9 cellular contexts compared by ENCODE assay signal in the genomic region with DNA sequence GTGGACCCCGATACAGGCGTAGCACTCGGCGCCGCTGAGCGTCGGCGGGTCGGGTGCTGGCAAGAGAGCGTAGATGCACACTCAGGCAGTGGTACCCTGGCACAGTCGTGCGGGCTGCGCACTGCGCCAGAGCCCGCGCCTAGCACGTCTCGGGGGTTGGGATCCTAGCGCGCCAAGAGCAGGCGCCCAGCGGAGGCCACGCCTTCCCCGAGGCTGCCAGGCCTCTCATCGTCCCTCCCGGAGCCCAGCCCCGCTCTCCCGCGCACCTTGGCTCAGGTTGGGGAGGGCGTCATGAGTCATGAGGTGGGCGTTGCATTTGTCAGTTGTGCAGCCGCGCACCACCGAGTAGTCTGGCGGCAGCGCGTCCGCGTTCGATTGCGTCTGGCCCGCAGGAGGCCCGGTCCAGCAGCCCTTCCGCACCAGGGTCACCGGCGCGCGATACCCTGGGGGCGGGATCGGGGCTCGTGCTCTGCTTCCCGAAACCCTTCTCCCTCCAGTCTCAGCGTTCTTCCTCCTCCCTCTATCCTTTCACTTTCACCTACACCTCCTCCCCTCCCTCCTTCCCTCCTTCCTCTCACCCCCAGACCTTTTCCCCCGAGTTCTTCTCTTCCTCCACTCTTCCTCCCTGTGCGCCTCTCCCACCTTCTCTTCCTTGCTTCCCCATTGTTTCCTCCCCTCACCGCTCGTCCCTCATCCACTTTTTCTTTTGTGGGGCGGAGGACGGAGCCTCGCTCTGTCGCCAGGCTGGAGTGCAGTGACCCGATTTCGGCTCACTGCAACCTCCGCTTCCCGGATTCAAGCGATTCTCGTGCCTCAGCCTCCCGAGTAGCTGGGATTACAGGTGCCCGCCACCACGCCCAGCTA. TPM values are rescaled to one million over a fixed set of nuclear protein-coding genes. Genes with fewer than 3 reads are reported as not detected.
DNase-seq lines count a peak whose midpoint lies in the region; ATAC-seq, FAIRE-seq and TF ChIP-seq lines count a peak whose summit lies in the region.
"Had no signal": no experiment of that assay in that cellular context is flagged by ENCODE, and none has a peak within 500 bp of the region (broad histone marks: within the 10 kb centered on the region; RNA-seq: fewer than 3 reads in every experiment).

No MANE protein-coding gene starts in this region.

- H3K4me1 ChIP-seq in A549 (0 out of 3 replicates have a peak, but pooled peaks cover 4% of the 10 kb centered on the region), HUES48 (ENCODE audit: control insufficient read depth, insufficient read depth, low read length) (no peaks in the 10 kb centered on the region; the same call in 1 of the 2 replicates), HepG2 (ENCODE audit: insufficient read depth, low read length) (no peaks in the 10 kb centered on the region)

- no peaks in the 10 kb centered on the region for H4K20me1 ChIP-seq in HepG2 (ENCODE audit: insufficient read depth, low read length)

- in situ Hi-C loops in HepG2 (cut with HindIII; ENCODE audit: extremely low pct_ligation_motif_present, low pct_unique_long_range_greater_than_20kb), result no loop called here

- H3K4me3 ChIP-seq in A549 (peak overlapping the region; percentile 40), HUES48 (ENCODE audit: low read depth, low read length) (peak overlapping the region; percentile 86), WI38 (ENCODE audit: low read depth, low read length) (peak overlapping the region; percentile 52), bronchial epithelial cell (ENCODE audit: low read depth, low read length) (peak overlapping the region; percentile 39), HepG2 (replicated peaks in 1 of 3; ENCODE audit: insufficient read depth in 1 of 3, low read depth in 2 of 3, low read length in 3 of 3) (peak overlapping the region in 2 of 3 experiments; percentile 31 to 48; a peak in 2 of 6 replicates)

- H3K27me3 ChIP-seq in HUES48 (ENCODE audit: control insufficient read depth, insufficient read depth, low read length) (peaks cover 57% of the 10 kb centered on the region), bronchial epithelial cell (ENCODE audit: control insufficient read depth, insufficient read depth, low read length) (no peaks in the 10 kb centered on the region), HepG2 (ENCODE audit: control insufficient read depth in 1 of 2, insufficient read depth in 2 of 2, low read length in 2 of 2) (peaks cover 0 to 4% of the 10 kb centered on the region in 2 experiments; a peak in 3 of 5 replicates)

- peak overlapping the region; percentile 73 for H3K4me2 ChIP-seq in A549
- peak overlapping the region; percentile 56 for H3K4me2 ChIP-seq in HepG2 (ENCODE audit: low read depth, low read length)

- TF ChIP-seq POLR2A in A549 (IDR thresholded peaks at IDR 0.05; ENCODE audit: low read length) (no peak), HepG2 (IDR thresholded peaks at IDR 0.05; ENCODE audit: insufficient read depth in 1 of 2, low read depth in 2 of 2, low read length in 2 of 2) (no peak)

- POLR2A ChIA-PET in A549 (lab: Yijun Ruan, JAX) (interaction anchor here (0.6 kb wide), 1 partner anchor 306 kb away, joined by 3 read pairs; no protein-coding TSS in a partner anchor), HepG2 (lab: Yijun Ruan, JAX) (no interaction called here)

- BruUV-seq in HepG2 (replicated peaks; lab: Mats Ljungman, UMichigan), result no TSS peak

- peak in 1 of 2 experiments; percentile 30 for DNase-seq in A549 (ENCODE audit: low read depth in 1 of 2, low spot score in 1 of 2)
- peak; percentile 82 for DNase-seq in bronchial epithelial cell (ENCODE audit: low read depth)
- DNase-seq in HepG2 (ENCODE audit: low spot score), result no peak
- peak; percentile 67 to 87 for DNase-seq in stimulated activated CD4-positive, alpha-beta T cell treated with anti-CD3 and anti-CD28 coated beads, Interleukin-4, amount 100 ng/mL, for 4 hours
- DNase-seq in OCI-M2 (lab: John Stamatoyannopoulos, UW; ENCODE audit: unreplicated experiment), result no peak

- WGBS in A549 (ENCODE audit: missing lambda C conversion rate), result 52% methylated on average over 54 of the region's 70 CpGs
- 67% methylated on average over 38 of the region's 70 CpGs for WGBS in HepG2 (ENCODE audit: low lambda C conversion rate)

- H3K36me3 ChIP-seq in HUES48 (ENCODE audit: control insufficient read depth, insufficient read depth, low read length) (no peaks in the 10 kb centered on the region), bronchial epithelial cell (ENCODE audit: control insufficient read depth, insufficient read depth, low read length) (no peaks in the 10 kb centered on the region), HepG2 (replicated peaks in 1 of 2; ENCODE audit: control insufficient read depth in 1 of 2, insufficient read depth in 2 of 2, low read length in 2 of 2) (no peaks in the 10 kb centered on the region)

- no peaks in the 10 kb centered on the region for H3K79me2 ChIP-seq in HepG2 (ENCODE audit: insufficient read depth, low read length)

- CTCF ChIA-PET in A549 (lab: Yijun Ruan, JAX), result interaction anchor here (1.0 to 1.6 kb wide), 3 partner anchors 11 to 54 kb away, joined by 3 to 4 read pairs (median 3); no protein-coding TSS in a partner anchor
- CTCF ChIA-PET in HepG2 (lab: Yijun Ruan, JAX; ENCODE audit: low intra/inter-chr PET ratio, low total read pairs), result no interaction called here

- peaks cover 9% of the 10 kb centered on the region for H3K9me3 ChIP-seq in A549
- H3K9me3 ChIP-seq in HUES48 (ENCODE audit: control insufficient read depth, insufficient read depth, low read length), result no peaks in the 10 kb centered on the region
- no peaks in the 10 kb centered on the region for H3K9me3 ChIP-seq in HepG2 (ENCODE audit: low read length)

- peak overlapping the region in 1 of 2 experiments; percentile 12; a peak in 2 of 6 replicates for H3K27ac ChIP-seq in A549
- H3K27ac ChIP-seq in HUES48 (ENCODE audit: low read depth, low read length), result no peak overlapping the region
- no peak overlapping the region for H3K27ac ChIP-seq in HepG2 (ENCODE audit: extremely low read length, insufficient read depth, low read length)

- H3K9ac ChIP-seq in HUES48 (ENCODE audit: low read depth, low read length) (0 out of 2 replicates have a peak overlapping the region, but pooled peaks have one; percentile 15), HepG2 (ENCODE audit: insufficient read depth, low read depth, low read length) (no peak overlapping the region)

- no peak overlapping the region for H2AFZ ChIP-seq in HepG2 (ENCODE audit: low read length)

- FAIRE-seq in A549 (lab: Jason Lieb, UNC), result no peak
- FAIRE-seq in bronchial epithelial cell (lab: Jason Lieb, UNC), result no peak
- FAIRE-seq in HepG2 (lab: Jason Lieb, UNC), result no peak
- FAIRE-seq: frontal cortex had no signal

- no peak for TF ChIP-seq RAD21 in A549 (conservative IDR thresholded peaks at IDR 0.05 in 1 of 2, IDR thresholded peaks at IDR 0.05 in 1 of 2)
- TF ChIP-seq RAD21 in HepG2 (CRISPR knock-in tag; IDR thresholded peaks at IDR 0.05), result no peak

- ATAC-seq in A549, result peak; percentile 37 to 75; a peak in 5 of 6 replicates
- peak; percentile 67 for ATAC-seq in HepG2
- no peak for ATAC-seq in HG03442 (IDR thresholded peaks at IDR 0.05; ENCODE audit: unreplicated experiment)

- TF ChIP-seq CTCF in A549 (IDR thresholded peaks at IDR 0.05), result no peak
- TF ChIP-seq CTCF in WI38 (IDR thresholded peaks at IDR 0.05; ENCODE audit: low read depth, low read length), result no peak
- no peak for TF ChIP-seq CTCF in bronchial epithelial cell (IDR thresholded peaks at IDR 0.05; ENCODE audit: insufficient read depth, low read length, severe bottlenecking)
- no peak for TF ChIP-seq CTCF in HepG2 (CRISPR knock-in tag; IDR thresholded peaks at IDR 0.05)

- no peak for TF ChIP-seq EP300 in A549 (IDR thresholded peaks at IDR 0.05)
- TF ChIP-seq EP300 in HepG2 (IDR thresholded peaks at IDR 0.05; ENCODE audit: low read depth in 2 of 2, low read length in 2 of 2), result no peak
- TF ChIP-seq EP300 in HepG2 (CRISPR knock-in tag; IDR thresholded peaks at IDR 0.05; ENCODE audit: borderline replicate concordance), result no peak

- intact Hi-C loops in HepG2 (cut with micrococcal nuclease; ENCODE audit: unreplicated experiment), result no loop called here

RNA-seq across cellular contexts. Expression of a gene that starts 3.5 kb away (rescaled TPM):
- polyA plus RNA-seq in A549 (2011; rRNA removed), result 0.12 and 0.16 TPM in 2 replicates
- 0.15 and 0.19 TPM in 2 replicates for polyA plus RNA-seq in A549 (2012; cell fraction: cytosol; rRNA removed)
- polyA plus RNA-seq in A549 (2012; cell fraction: nucleus; rRNA removed), result 0.28 and 0.33 TPM in 2 replicates
- polyA plus RNA-seq in A549 (2017; fragmentation: RNase III; extraction: RNeasy Plus Mini Kit Qiagen cat#74134 plus additional on column Dnase treatment), result 0.09 to 0.22 TPM (median 0.18 TPM) in 3 replicates
- polyA minus RNA-seq in A549 (2011; rRNA and poly(A)+ RNA removed), result 0.37 and 1.0 TPM in 2 replicates
- 0.38 and 0.53 TPM in 2 replicates for total RNA-seq in bronchial epithelial cell
- total RNA-seq in HepG2 (2016; rRNA removed; fragmentation: Illumina TruSeq; extraction: Trizol), result not detected in 2 replicates
- not detected in 2 replicates for total RNA-seq in HepG2 (2016; cell fraction: cytosol; rRNA removed; fragmentation: Illumina TruSeq; extraction: Trizol; ENCODE audit: low read depth)
- not detected in 2 replicates for total RNA-seq in HepG2 (2016; cell fraction: insoluble cytoplasmic fraction; rRNA removed; fragmentation: Illumina TruSeq; extraction: Trizol)
- not detected in 2 replicates for total RNA-seq in HepG2 (2016; cell fraction: membrane; rRNA removed; fragmentation: Illumina TruSeq; extraction: Trizol)
- not detected in 2 replicates for total RNA-seq in HepG2 (2016; cell fraction: nucleus; rRNA removed; fragmentation: Illumina TruSeq; extraction: Trizol)
- polyA plus RNA-seq in HepG2 (2011; rRNA removed), result not detected in 2 replicates
- polyA plus RNA-seq in HepG2 (2011; cell fraction: cytosol; rRNA removed), result not detected in 2 replicates
- polyA plus RNA-seq in HepG2 (2011; cell fraction: nucleus; rRNA removed), result not detected in 2 replicates
- not detected in 2 replicates for polyA plus RNA-seq in HepG2 (2012)
- not detected in 2 replicates for polyA plus RNA-seq in HepG2 (2016; cell fraction: cytosol; fragmentation: Illumina TruSeq; extraction: Trizol; ENCODE audit: low read depth)
- polyA plus RNA-seq in HepG2 (2016; cell fraction: insoluble cytoplasmic fraction; fragmentation: Illumina TruSeq; extraction: Trizol; ENCODE audit: low read depth), result not detected in 2 replicates
- not detected in 2 replicates for polyA plus RNA-seq in HepG2 (2016; cell fraction: membrane; fragmentation: Illumina TruSeq; extraction: Trizol; ENCODE audit: low read depth)
- polyA plus RNA-seq in HepG2 (2016; cell fraction: nucleus; fragmentation: Illumina TruSeq; extraction: Trizol; ENCODE audit: insufficient read depth, low read depth), result not detected in 2 replicates
- 0.08 and 1.3 TPM in 2 replicates for polyA minus RNA-seq in HepG2 (2011; rRNA and poly(A)+ RNA removed; ENCODE audit: low replicate concordance)
- not detected in 2 replicates for polyA minus RNA-seq in HepG2 (2011; cell fraction: cytosol; rRNA and poly(A)+ RNA removed)
- not detected in 2 replicates for polyA minus RNA-seq in HepG2 (2011; cell fraction: nucleus; rRNA and poly(A)+ RNA removed)

RNA-seq across cellular contexts. Expression of a gene that starts 18.0 kb away (rescaled TPM):
- polyA plus RNA-seq in A549 (2011; rRNA removed), result 15.7 and 20.7 TPM in 2 replicates
- 20.1 and 24.6 TPM in 2 replicates for polyA plus RNA-seq in A549 (2012; cell fraction: cytosol; rRNA removed)
- polyA plus RNA-seq in A549 (2012; cell fraction: nucleus; rRNA removed), result 87.0 TPM in 2 replicates
- polyA plus RNA-seq in A549 (2017; fragmentation: RNase III; extraction: RNeasy Plus Mini Kit Qiagen cat#74134 plus additional on column Dnase treatment), result 16.9 to 21.0 TPM (median 20.7 TPM) in 3 replicates
- polyA minus RNA-seq in A549 (2011; rRNA and poly(A)+ RNA removed), result 22.6 and 25.6 TPM in 2 replicates
- 0.26 and 9.7 TPM in 2 replicates for total RNA-seq in bronchial epithelial cell
- 0.13 TPM in 1 of 2 replicates, not detected in the other for total RNA-seq in HepG2 (2016; rRNA removed; fragmentation: Illumina TruSeq; extraction: Trizol)
- total RNA-seq in HepG2 (2016; cell fraction: cytosol; rRNA removed; fragmentation: Illumina TruSeq; extraction: Trizol; ENCODE audit: low read depth), result not detected in 2 replicates
- 0.15 TPM in 1 of 2 replicates, not detected in the other for total RNA-seq in HepG2 (2016; cell fraction: insoluble cytoplasmic fraction; rRNA removed; fragmentation: Illumina TruSeq; extraction: Trizol)
- not detected in 2 replicates for total RNA-seq in HepG2 (2016; cell fraction: membrane; rRNA removed; fragmentation: Illumina TruSeq; extraction: Trizol)
- 0.50 TPM in 1 of 2 replicates, not detected in the other for total RNA-seq in HepG2 (2016; cell fraction: nucleus; rRNA removed; fragmentation: Illumina TruSeq; extraction: Trizol)
- polyA plus RNA-seq in HepG2 (2011; rRNA removed), result 0.25 and 0.60 TPM in 2 replicates
- polyA plus RNA-seq in HepG2 (2011; cell fraction: cytosol; rRNA removed), result 0.18 and 0.19 TPM in 2 replicates
- 0.92 and 1.2 TPM in 2 replicates for polyA plus RNA-seq in HepG2 (2011; cell fraction: nucleus; rRNA removed)
- 0.19 TPM in 1 of 2 replicates, not detected in the other for polyA plus RNA-seq in HepG2 (2012)
- polyA plus RNA-seq in HepG2 (2016; cell fraction: cytosol; fragmentation: Illumina TruSeq; extraction: Trizol; ENCODE audit: low read depth), result 0.06 TPM in 1 of 2 replicates, not detected in the other
- not detected in 2 replicates for polyA plus RNA-seq in HepG2 (2016; cell fraction: insoluble cytoplasmic fraction; fragmentation: Illumina TruSeq; extraction: Trizol; ENCODE audit: low read depth)
- polyA plus RNA-seq in HepG2 (2016; cell fraction: membrane; fragmentation: Illumina TruSeq; extraction: Trizol; ENCODE audit: low read depth), result not detected in 2 replicates
- polyA plus RNA-seq in HepG2 (2016; cell fraction: nucleus; fragmentation: Illumina TruSeq; extraction: Trizol; ENCODE audit: insufficient read depth, low read depth), result 0.37 and 0.55 TPM in 2 replicates
- 0.16 and 81.5 TPM in 2 replicates for polyA minus RNA-seq in HepG2 (2011; rRNA and poly(A)+ RNA removed; ENCODE audit: low replicate concordance)
- 0.89 and 0.97 TPM in 2 replicates for polyA minus RNA-seq in HepG2 (2011; cell fraction: cytosol; rRNA and poly(A)+ RNA removed)
- polyA minus RNA-seq in HepG2 (2011; cell fraction: nucleus; rRNA and poly(A)+ RNA removed), result 0.64 TPM in 1 of 2 replicates, not detected in the other
- total RNA-seq: frontal cortex had no signal

RNA-seq across cellular contexts. Expression of a gene that starts 28.3 kb away (rescaled TPM):
- 5.1 and 8.9 TPM in 2 replicates for polyA plus RNA-seq in A549 (2011; rRNA removed)
- polyA plus RNA-seq in A549 (2012; cell fraction: cytosol; rRNA removed), result 0.70 and 1.4 TPM in 2 replicates
- 0.72 and 1.3 TPM in 2 replicates for polyA plus RNA-seq in A549 (2012; cell fraction: nucleus; rRNA removed)
- 5.2 to 6.1 TPM (median 5.6 TPM) in 3 replicates for polyA plus RNA-seq in A549 (2017; fragmentation: RNase III; extraction: RNeasy Plus Mini Kit Qiagen cat#74134 plus additional on column Dnase treatment)
- polyA minus RNA-seq in A549 (2011; rRNA and poly(A)+ RNA removed), result 5.7 and 6.8 TPM in 2 replicates
- 9.1 and 12.4 TPM in 2 replicates for total RNA-seq in bronchial epithelial cell
- 11.1 and 13.2 TPM in 2 replicates for total RNA-seq in HepG2 (2016; rRNA removed; fragmentation: Illumina TruSeq; extraction: Trizol)
- total RNA-seq in HepG2 (2016; cell fraction: cytosol; rRNA removed; fragmentation: Illumina TruSeq; extraction: Trizol; ENCODE audit: low read depth), result 1.6 and 1.9 TPM in 2 replicates
- 11.4 and 13.3 TPM in 2 replicates for total RNA-seq in HepG2 (2016; cell fraction: insoluble cytoplasmic fraction; rRNA removed; fragmentation: Illumina TruSeq; extraction: Trizol)
- total RNA-seq in HepG2 (2016; cell fraction: membrane; rRNA removed; fragmentation: Illumina TruSeq; extraction: Trizol), result 4.8 and 5.0 TPM in 2 replicates
- total RNA-seq in HepG2 (2016; cell fraction: nucleus; rRNA removed; fragmentation: Illumina TruSeq; extraction: Trizol), result 15.9 and 20.2 TPM in 2 replicates
- 1.7 and 2.0 TPM in 2 replicates for polyA plus RNA-seq in HepG2 (2011; rRNA removed)
- polyA plus RNA-seq in HepG2 (2011; cell fraction: cytosol; rRNA removed), result 0.50 and 1.1 TPM in 2 replicates
- 3.7 and 3.9 TPM in 2 replicates for polyA plus RNA-seq in HepG2 (2011; cell fraction: nucleus; rRNA removed)
- 2.0 and 3.4 TPM in 2 replicates for polyA plus RNA-seq in HepG2 (2012)
- 0.23 and 0.31 TPM in 2 replicates for polyA plus RNA-seq in HepG2 (2016; cell fraction: cytosol; fragmentation: Illumina TruSeq; extraction: Trizol; ENCODE audit: low read depth)
- 4.8 and 6.6 TPM in 2 replicates for polyA plus RNA-seq in HepG2 (2016; cell fraction: insoluble cytoplasmic fraction; fragmentation: Illumina TruSeq; extraction: Trizol; ENCODE audit: low read depth)
- 0.88 and 0.95 TPM in 2 replicates for polyA plus RNA-seq in HepG2 (2016; cell fraction: membrane; fragmentation: Illumina TruSeq; extraction: Trizol; ENCODE audit: low read depth)
- 9.2 and 9.7 TPM in 2 replicates for polyA plus RNA-seq in HepG2 (2016; cell fraction: nucleus; fragmentation: Illumina TruSeq; extraction: Trizol; ENCODE audit: insufficient read depth, low read depth)
- polyA minus RNA-seq in HepG2 (2011; rRNA and poly(A)+ RNA removed; ENCODE audit: low replicate concordance), result 3.7 and 5.8 TPM in 2 replicates
- polyA minus RNA-seq in HepG2 (2011; cell fraction: cytosol; rRNA and poly(A)+ RNA removed), result 2.0 and 2.1 TPM in 2 replicates
- polyA minus RNA-seq in HepG2 (2011; cell fraction: nucleus; rRNA and poly(A)+ RNA removed), result 25.6 and 34.8 TPM in 2 replicates

RNA-seq across cellular contexts. Expression of a gene that starts 44.0 kb away (rescaled TPM):
- polyA plus RNA-seq in A549 (2011; rRNA removed) (14.2 and 24.4 TPM in 2 replicates), A549 (2017; fragmentation: RNase III; extraction: RNeasy Plus Mini Kit Qiagen cat#74134 plus additional on column Dnase treatment) (44.2 to 47.3 TPM (median 46.7 TPM) in 3 replicates), HepG2 (2011; rRNA removed) (16.1 and 16.7 TPM in 2 replicates)
- 21.1 and 23.9 TPM in 2 replicates for polyA plus RNA-seq in A549 (2012; cell fraction: cytosol; rRNA removed)
- 112 and 116 TPM in 2 replicates for polyA plus RNA-seq in A549 (2012; cell fraction: nucleus; rRNA removed)
- polyA minus RNA-seq in A549 (2011; rRNA and poly(A)+ RNA removed), result 18.3 and 18.5 TPM in 2 replicates
- total RNA-seq in bronchial epithelial cell (4.0 and 4.7 TPM in 2 replicates), HepG2 (2016; rRNA removed; fragmentation: Illumina TruSeq; extraction: Trizol) (9.6 and 18.7 TPM in 2 replicates)
- 4.7 and 6.3 TPM in 2 replicates for total RNA-seq in HepG2 (2016; cell fraction: cytosol; rRNA removed; fragmentation: Illumina TruSeq; extraction: Trizol; ENCODE audit: low read depth)
- 10.9 and 18.3 TPM in 2 replicates for total RNA-seq in HepG2 (2016; cell fraction: insoluble cytoplasmic fraction; rRNA removed; fragmentation: Illumina TruSeq; extraction: Trizol)
- total RNA-seq in HepG2 (2016; cell fraction: membrane; rRNA removed; fragmentation: Illumina TruSeq; extraction: Trizol), result 5.4 and 5.5 TPM in 2 replicates
- 20.5 and 25.3 TPM in 2 replicates for total RNA-seq in HepG2 (2016; cell fraction: nucleus; rRNA removed; fragmentation: Illumina TruSeq; extraction: Trizol)
- polyA plus RNA-seq in HepG2 (2011; cell fraction: cytosol; rRNA removed), result 4.3 and 6.9 TPM in 2 replicates
- 36.9 and 41.9 TPM in 2 replicates for polyA plus RNA-seq in HepG2 (2011; cell fraction: nucleus; rRNA removed)
- 12.3 and 15.7 TPM in 2 replicates for polyA plus RNA-seq in HepG2 (2012)
- 2.4 and 2.9 TPM in 2 replicates for polyA plus RNA-seq in HepG2 (2016; cell fraction: cytosol; fragmentation: Illumina TruSeq; extraction: Trizol; ENCODE audit: low read depth)
- polyA plus RNA-seq in HepG2 (2016; cell fraction: insoluble cytoplasmic fraction; fragmentation: Illumina TruSeq; extraction: Trizol; ENCODE audit: low read depth), result 16.1 and 23.3 TPM in 2 replicates
- 3.6 and 4.5 TPM in 2 replicates for polyA plus RNA-seq in HepG2 (2016; cell fraction: membrane; fragmentation: Illumina TruSeq; extraction: Trizol; ENCODE audit: low read depth)
- 70.5 and 75.9 TPM in 2 replicates for polyA plus RNA-seq in HepG2 (2016; cell fraction: nucleus; fragmentation: Illumina TruSeq; extraction: Trizol; ENCODE audit: insufficient read depth, low read depth)
- polyA minus RNA-seq in HepG2 (2011; rRNA and poly(A)+ RNA removed; ENCODE audit: low replicate concordance), result 12.4 and 18.2 TPM in 2 replicates
- polyA minus RNA-seq in HepG2 (2011; cell fraction: cytosol; rRNA and poly(A)+ RNA removed), result 2.9 and 3.6 TPM in 2 replicates
- 16.5 and 18.7 TPM in 2 replicates for polyA minus RNA-seq in HepG2 (2011; cell fraction: nucleus; rRNA and poly(A)+ RNA removed)

Comparison
In these comparisons a context has a peak if more than half of its experiments do, and no peak if none do; other contexts are left out.
1. DNase-seq: peak in bronchial epithelial cell (single experiment) and stimulated activated CD4-positive, alpha-beta T cell treated with anti-CD3 and anti-CD28 coated beads, Interleukin-4, amount 100 ng/mL, for 4 hours (2 of 2); none in HepG2 (single experiment) and OCI-M2 (single experiment).
2. Peak in every context shown above with its lines, with median percentiles within 50 percentile points of each other: H3K4me3 ChIP-seq.